ENCODE assay signal across 18 cellular contexts in the genomic region with DNA sequence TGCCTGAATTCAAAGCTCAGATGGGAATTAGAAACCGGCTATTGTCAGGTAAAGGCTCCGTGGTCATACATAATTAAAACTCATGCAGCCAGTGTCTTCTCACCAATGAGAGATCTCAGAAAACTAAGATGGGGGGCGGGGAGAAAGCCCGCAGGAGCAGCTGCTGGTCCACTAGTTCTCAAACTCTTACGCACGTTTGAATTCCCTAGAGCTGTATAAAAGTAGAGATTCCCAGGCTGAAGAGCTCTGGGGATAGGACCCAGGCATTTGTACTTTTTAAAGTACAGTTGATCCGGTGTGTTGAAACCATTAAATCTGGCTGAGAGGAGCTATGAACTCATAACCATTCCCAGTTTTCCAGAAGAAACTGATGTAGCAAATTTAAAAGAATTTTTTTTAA.
DNase-seq lines count a peak whose midpoint lies in the region; ATAC-seq and TF ChIP-seq lines count a peak whose summit lies in the region.
"Had no signal": no experiment of that assay in that cellular context is flagged by ENCODE, and none has a peak within 500 bp of the region (broad histone marks: within the 10 kb centered on the region; RNA-seq: fewer than 3 reads in every experiment).

No MANE protein-coding gene starts in this region.

- H3K4me2 ChIP-seq in OCI-LY3 (ENCODE audit: low read length) = peak overlapping the region; percentile 87; the same call in 1 of the 2 replicates
- H3K4me2 ChIP-seq: KMS-11 had no signal

- peak overlapping the region; percentile 94; the same call in 1 of the 2 replicates for H3K9ac ChIP-seq in OCI-LY3 (ENCODE audit: low read length)
- H3K9ac ChIP-seq: KMS-11 had no signal

- H3K27me3 Mint-ChIP-seq in activated CD4-positive, alpha-beta T cell treated with anti-CD3 and anti-CD28 coated beads for 36 hours = peaks cover 7% of the 10 kb centered on the region

- no peaks in the 10 kb centered on the region for H3K9me3 Mint-ChIP-seq in activated CD4-positive, alpha-beta T cell treated with anti-CD3 and anti-CD28 coated beads for 36 hours (ENCODE audit: low read depth)

- H3K4me1 ChIP-seq in OCI-LY3 (ENCODE audit: low read length) = peaks cover 79% of the 10 kb centered on the region
- H3K4me1 ChIP-seq: HAP-1 had no signal

- peaks cover 27% of the 10 kb centered on the region for H3K4me1 Mint-ChIP-seq in activated CD4-positive, alpha-beta T cell treated with anti-CD3 and anti-CD28 coated beads for 36 hours

- no peaks in the 10 kb centered on the region for H4K20me1 ChIP-seq in OCI-LY3 (ENCODE audit: insufficient read depth, low read length)

- POLR2A ChIA-PET in activated CD4-positive, alpha-beta T cell treated with anti-CD3 and anti-CD28 coated beads for 36 hours (lab: Charles Lee) = no interaction called here

- CTCF ChIA-PET in activated CD4-positive, alpha-beta T cell treated with anti-CD3 and anti-CD28 coated beads for 36 hours (lab: Charles Lee) = no interaction called here

- H3K36me3 Mint-ChIP-seq in activated CD4-positive, alpha-beta T cell treated with anti-CD3 and anti-CD28 coated beads for 36 hours (ENCODE audit: low read depth) = no peaks in the 10 kb centered on the region

- H2AFZ ChIP-seq in OCI-LY3 (ENCODE audit: low read depth, low read length) = no peak overlapping the region

- no peak overlapping the region for H3K27ac Mint-ChIP-seq in activated CD4-positive, alpha-beta T cell treated with anti-CD3 and anti-CD28 coated beads for 36 hours

- peaks cover 2% of the 10 kb centered on the region for H3K36me3 ChIP-seq in OCI-LY3 (replicated peaks; ENCODE audit: low read depth, low read length)
- H3K36me3 ChIP-seq: HAP-1 had no signal

- DNase-seq in DMS 273 (lab: John Stamatoyannopoulos, UW; ENCODE audit: unreplicated experiment) (peak; percentile 47), DMS 273 treated with DMSO at 0.1 percent for 48 hours (lab: John Stamatoyannopoulos, UW) (no peak), left ventricle myocardium superior (peak; percentile 52), skeletal muscle cell (ENCODE audit: low read depth) (peak; percentile 42), NCI-H446 (lab: John Stamatoyannopoulos, UW) (no peak)
- DNase-seq in activated CD4-positive, alpha-beta T cell treated with anti-CD3 and anti-CD28 coated beads for 36 hours = no peak
- DNase-seq in effector CD8-positive, alpha-beta T cell (lab: John Stamatoyannopoulos, UW) = no peak
- DNase-seq: AML-193, GF-D8, NCI-H510A, NCI-H748 treated with DMSO at 0.1 percent for 48 hours, OCI-M1, SHP77 treated with DMSO at 0.1 percent for 48 hours had no signal

- H3K4me3 Mint-ChIP-seq in activated CD4-positive, alpha-beta T cell treated with anti-CD3 and anti-CD28 coated beads for 36 hours = no peak overlapping the region

- H3K79me2 ChIP-seq in OCI-LY3 (ENCODE audit: low read length) = peaks cover 80% of the 10 kb centered on the region

- intact Hi-C loops in left ventricle myocardium superior (cut with micrococcal nuclease) = no loop called here
- intact Hi-C loops in activated CD4-positive, alpha-beta T cell treated with anti-CD3 and anti-CD28 coated beads for 36 hours (cut with DNase I, micrococcal nuclease) = loop anchor here in 1 of 2 experiments (5.0 kb wide), 1 partner anchor 238 kb away; a partner anchor contains a TSS

- peak overlapping the region; percentile 96; the same call in 1 of the 2 replicates for H3K27ac ChIP-seq in OCI-LY3 (ENCODE audit: low read length)
- H3K27ac ChIP-seq: 22Rv1, C4-2B, KMS-11 had no signal

- ATAC-seq in left ventricle myocardium superior = peak; percentile 74
- ATAC-seq in activated CD4-positive, alpha-beta T cell treated with anti-CD3 and anti-CD28 coated beads for 36 hours = no peak

- H3K4me3 ChIP-seq in OCI-LY3 (ENCODE audit: low read length) = no peak overlapping the region
- H3K4me3 ChIP-seq in skeletal muscle cell (ENCODE audit: low read depth, low read length) = no peak overlapping the region
- H3K4me3 ChIP-seq: HAP-1 had no signal

- H3K27me3 ChIP-seq in OCI-LY3 (ENCODE audit: low read depth, low read length) = no peaks in the 10 kb centered on the region

- TF ChIP-seq CTCF in OCI-LY3 (IDR thresholded peaks at IDR 0.05; ENCODE audit: low read depth, low read length) = no peak

- no peaks in the 10 kb centered on the region for H3K9me3 ChIP-seq in OCI-LY3 (ENCODE audit: insufficient read depth, low read length)
- H3K9me3 ChIP-seq: HAP-1 had no signal

Comparison
In these comparisons a context has a peak if more than half of its experiments do, and no peak if none do; other contexts are left out.
1. DNase-seq: peak in DMS 273 (single experiment), left ventricle myocardium superior (single experiment) and skeletal muscle cell (single experiment); none in DMS 273 treated with DMSO at 0.1 percent for 48 hours (single experiment), activated CD4-positive, alpha-beta T cell treated with anti-CD3 and anti-CD28 coated beads for 36 hours (single experiment), NCI-H446 (0 of 2) and effector CD8-positive, alpha-beta T cell (single experiment).